Comparison of ENCODE assay signal across 9 cellular contexts in genomic region chr1:1357871-1358432, GRCh38. TPM values are rescaled to one million over a fixed set of nuclear protein-coding genes. Genes with fewer than 3 reads are reported as not detected.
A peak's percentile ranks its signal among the peaks of the same experiment; 100 is the strongest.
DNase-seq lines count a peak whose midpoint lies in the region; ATAC-seq and TF ChIP-seq lines count a peak whose summit lies in the region.
"Had no signal": no experiment of that assay in that cellular context is flagged by ENCODE, and none has a peak within 500 bp of the region (broad histone marks: within the 10 kb centered on the region; RNA-seq: fewer than 3 reads in every experiment).

No MANE protein-coding gene starts in this region.

- H3K9ac ChIP-seq in colonic mucosa (ENCODE audit: low read depth in 2 of 2, low read length in 2 of 2), result peak overlapping the region; percentile 26 to 69
- no peak overlapping the region for H3K9ac ChIP-seq in liver (ENCODE audit: low read depth in 1 of 2, low read length in 2 of 2)
- peak overlapping the region; percentile 57 to 80 for H3K9ac ChIP-seq in stomach smooth muscle (ENCODE audit: low read length in 2 of 2)

- 30% methylated on average over 18 of the region's 18 CpGs for WGBS in liver

- H3K36me3 ChIP-seq in colonic mucosa (no peaks in the 10 kb centered on the region), liver (ENCODE audit: control insufficient read depth in 4 of 4, insufficient read depth in 3 of 4, low read depth in 1 of 4, low read length in 3 of 4) (no peaks in the 10 kb centered on the region), stomach smooth muscle (ENCODE audit: control insufficient read depth in 2 of 2, insufficient read depth in 2 of 2, low read length in 2 of 2) (no peaks in the 10 kb centered on the region)

- no peak for ATAC-seq in HG02759 (IDR thresholded peaks at IDR 0.05; ENCODE audit: unreplicated experiment)

- DNase-seq in HCEC 1CT (peak; percentile 29), colonic mucosa (no peak), hippocampal formation (lab: John Stamatoyannopoulos, UW) (no peak), mesenteric fat pad (ENCODE audit: low spot score) (no peak)
- DNase-seq in stimulated activated CD4-positive, alpha-beta T cell treated with anti-CD3 and anti-CD28 coated beads, Interleukin-15, amount 100 ng/mL, for 24 hours, result no peak
- DNase-seq: activated naive CD4-positive, alpha-beta T cell treated with anti-CD3 and anti-CD28 coated beads for 36 hours had no signal

- H3K4me3 ChIP-seq in colonic mucosa, result peak overlapping the region; percentile 31
- peak overlapping the region in 1 of 3 donors; percentile 37 for H3K4me3 ChIP-seq in liver (ENCODE audit: low read depth in 1 of 3, low read length in 3 of 3)
- H3K4me3 ChIP-seq in stomach smooth muscle (ENCODE audit: low read length in 2 of 2), result peak overlapping the region; percentile 72 to 78

- H3K27ac ChIP-seq in colonic mucosa (peak overlapping the region; percentile 75), liver (ENCODE audit: low read depth in 1 of 2, low read length in 2 of 2) (peak overlapping the region; percentile 25 to 63), stomach smooth muscle (ENCODE audit: low read length) (peak overlapping the region; percentile 87)

- H3K27me3 ChIP-seq in colonic mucosa (peaks cover 30% of the 10 kb centered on the region), liver (ENCODE audit: control insufficient read depth in 4 of 4, insufficient read depth in 4 of 4, low read length in 3 of 4) (no peaks in the 10 kb centered on the region), stomach smooth muscle (ENCODE audit: control insufficient read depth in 1 of 2, insufficient read depth in 2 of 2, low read length in 2 of 2) (no peaks in the 10 kb centered on the region)

- TF ChIP-seq RAD21 in liver (IDR thresholded peaks at IDR 0.05), result no peak

- no peaks in the 10 kb centered on the region for H3K9me3 ChIP-seq in colonic mucosa
- H3K9me3 ChIP-seq in liver (ENCODE audit: control insufficient read depth in 4 of 4, low read length in 3 of 4), result no peaks in the 10 kb centered on the region
- H3K9me3 ChIP-seq in stomach smooth muscle (ENCODE audit: control insufficient read depth in 2 of 2, low read length in 2 of 2), result no peaks in the 10 kb centered on the region

- intact Hi-C loops in colonic mucosa (cut with DNase I), result no loop called here

- no peaks in the 10 kb centered on the region for H3K4me1 ChIP-seq in colonic mucosa
- H3K4me1 ChIP-seq in liver (ENCODE audit: control insufficient read depth in 4 of 4, insufficient read depth in 4 of 4, low read length in 3 of 4), result peaks cover 0 to 11% (median 4%) of the 10 kb centered on the region in 4 donors
- peaks cover 62% of the 10 kb centered on the region for H3K4me1 ChIP-seq in stomach smooth muscle (ENCODE audit: control insufficient read depth, insufficient read depth, low read length)

- TF ChIP-seq CTCF in colonic mucosa (IDR thresholded peaks at IDR 0.05), result no peak
- TF ChIP-seq CTCF in liver (IDR thresholded peaks at IDR 0.05; ENCODE audit: low read depth, low read length, missing input control), result no peak

TF ChIP-seq in liver, 16 proteins besides CTCF, POLR2A, EP300 and RAD21:
- TF ChIP-seq FOXA1 (IDR thresholded peaks at IDR 0.05) (no peak), ATF3 (IDR thresholded peaks at IDR 0.05) (no peak), HNF4A (conservative IDR thresholded peaks at IDR 0.05) (no peak), TAF1 (conservative IDR thresholded peaks at IDR 0.05) (no peak), FOXA2 (IDR thresholded peaks at IDR 0.05) (no peak), GABPA (IDR thresholded peaks at IDR 0.05 in 1 of 2, conservative IDR thresholded peaks at IDR 0.05 in 1 of 2) (no peak), MAX (IDR thresholded peaks at IDR 0.05) (no peak), JUND (IDR thresholded peaks at IDR 0.05) (no peak), REST (IDR thresholded peaks at IDR 0.05) (no peak), ZBTB33 (IDR thresholded peaks at IDR 0.05) (no peak), YY1 (IDR thresholded peaks at IDR 0.05) (no peak)

RNA-seq across cellular contexts. Expression of gene MXRA8, which starts 0.4 kb away (rescaled TPM):
- total RNA-seq in colonic mucosa (10 to 100 TPM in 1 of 2 donors, 1 to 10 TPM in 1; 5.9 to 14.0 TPM), liver (1 to 10 TPM; 3.2 to 5.3 TPM), mesenteric fat pad (109 TPM)
- polyA plus RNA-seq in liver, result 1 to 10 TPM; 1.8 to 5.9 TPM

RNA-seq across cellular contexts. Expression of gene DVL1, which starts 8.7 kb away (rescaled TPM):
- total RNA-seq in colonic mucosa (10 to 100 TPM; 49.9 to 71.3 TPM), liver (10 to 100 TPM; 20.4 to 41.2 TPM), mesenteric fat pad (52.1 TPM)
- polyA plus RNA-seq in liver, result 10 to 100 TPM in 1 of 2 donors, 1 to 10 TPM in 1; 5.7 to 29.2 TPM

RNA-seq across cellular contexts. Expression of gene AURKAIP1, which starts 17.1 kb away (rescaled TPM):
- total RNA-seq in colonic mucosa (100 to 1,000 TPM; 179 to 332 TPM), liver (10 to 100 TPM; 38.4 to 52.6 TPM), mesenteric fat pad (120 TPM)
- polyA plus RNA-seq in liver, result 100 to 1,000 TPM; 143 to 175 TPM

RNA-seq across cellular contexts. Expression of gene TAS1R3, which starts 26.9 kb away (rescaled TPM):
- total RNA-seq in colonic mucosa (under 1 TPM; 0.24 to 0.57 TPM), liver (under 1 TPM; 0.19 to 0.33 TPM), mesenteric fat pad (0.19 TPM)
- under 1 TPM in 1 of 2 donors, not detected in 1; 0.36 TPM for polyA plus RNA-seq in liver

RNA-seq across cellular contexts. Expression of gene CPTP, which starts 33.4 kb away (rescaled TPM):
- total RNA-seq in colonic mucosa (10 to 100 TPM; 45.4 to 60.2 TPM), liver (10 to 100 TPM in 1 of 2 donors, 1 to 10 TPM in 1; 7.9 to 14.6 TPM), mesenteric fat pad (19.7 TPM)
- polyA plus RNA-seq in liver, result 10 to 100 TPM; 30.4 to 45.1 TPM

Comparison
In these comparisons a context has a peak if more than half of its experiments do, and no peak if none do; other contexts are left out.
1. H3K9ac ChIP-seq: peak in colonic mucosa (2 of 2) and stomach smooth muscle (2 of 2); none in liver (0 of 2).
2. Peak in every context shown above with its lines, with median percentiles within 50 percentile points of each other: H3K27ac ChIP-seq.